Comparison of ENCODE assay signal across 22 cellular contexts in the genomic region with DNA sequence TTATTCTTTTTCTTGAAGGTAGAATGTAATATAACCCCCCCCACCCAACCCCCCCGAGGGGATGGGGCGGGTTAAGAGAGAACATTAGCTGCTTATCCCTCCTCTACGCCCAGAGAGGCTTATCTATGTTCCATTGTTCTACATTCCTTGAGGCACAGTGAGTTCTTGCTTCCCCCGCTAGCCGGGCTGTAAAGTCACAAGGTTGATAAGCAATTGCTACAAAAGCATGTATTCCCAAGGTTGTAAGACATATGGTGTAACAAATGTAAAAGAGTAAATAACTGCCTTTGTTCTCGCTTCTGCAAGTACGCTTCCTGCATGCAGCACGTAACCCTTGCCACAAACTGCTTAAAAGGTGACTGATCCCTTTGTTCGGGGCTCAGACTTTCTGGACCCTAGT. TPM values are rescaled to one million over a fixed set of nuclear protein-coding genes. Genes with fewer than 3 reads are reported as not detected.
DNase-seq lines count a peak whose midpoint lies in the region; ATAC-seq and TF ChIP-seq lines count a peak whose summit lies in the region.
"Had no signal": no experiment of that assay in that cellular context is flagged by ENCODE, and none has a peak within 500 bp of the region (broad histone marks: within the 10 kb centered on the region; RNA-seq: fewer than 3 reads in every experiment).

No MANE protein-coding gene starts in this region.

- H2AK5ac ChIP-seq in mesendoderm (ENCODE audit: low read length): no peak overlapping the region

- 34 to 36% methylated on average over 9 of the region's 9 CpGs for WGBS in heart right ventricle, 2 donors
- WGBS in mesendoderm (ENCODE audit: extremely low coverage, insufficient coverage, low lambda C conversion rate): no CpG with 5 or more reads among the region's 9 CpGs

- H3K4me1 ChIP-seq in heart right ventricle: no peaks in the 10 kb centered on the region
- no peaks in the 10 kb centered on the region for H3K4me1 ChIP-seq in right atrium auricular region
- no peaks in the 10 kb centered on the region for H3K4me1 ChIP-seq in mesendoderm (ENCODE audit: control insufficient read depth, low read depth, low read length)
- H3K4me1 ChIP-seq in CD8-positive, alpha-beta T cell (ENCODE audit: insufficient read depth, low read length): no peaks in the 10 kb centered on the region
- H3K4me1 ChIP-seq: adrenal gland, parathyroid adenoma, upper lobe of right lung had no signal

- H2BK120ac ChIP-seq in mesendoderm (ENCODE audit: low read depth, low read length): no peak overlapping the region

- no peak overlapping the region for H4K8ac ChIP-seq in mesendoderm (ENCODE audit: low read depth, low read length)

- H3K9ac ChIP-seq in mesendoderm (ENCODE audit: low read length): no peak overlapping the region
- H3K9ac ChIP-seq: parathyroid adenoma had no signal

- no peaks in the 10 kb centered on the region for H3K36me3 Mint-ChIP-seq in CD8-positive, alpha-beta T cell
- H3K36me3 Mint-ChIP-seq: CD4-positive, CD25-positive, alpha-beta regulatory T cell had no signal

- H3K4me2 ChIP-seq in mesendoderm (ENCODE audit: low read length): no peak overlapping the region

- peak in 1 of 2 donors; percentile 3 for DNase-seq in heart right ventricle
- no peak for DNase-seq in right atrium auricular region (ENCODE audit: low spot score)
- peak; percentile 94 for DNase-seq in fibroblast of pulmonary artery (ENCODE audit: low read depth)
- DNase-seq in mesendoderm: peak; percentile 84
- DNase-seq in LoVo (ENCODE audit: low spot score): no peak
- no peak for DNase-seq in CD8-positive, alpha-beta T cell
- DNase-seq: ACHN; activated CD4-positive, CD25-positive, alpha-beta regulatory T cell; adrenal gland; CD4-positive, CD25-positive, alpha-beta regulatory T cell; cortex of kidney; kidney glomerular epithelial cell; NCI-H1092; SHP77 treated with DMSO at 0.1 percent for 48 hours; stimulated activated naive CD4-positive, alpha-beta T cell; T-helper 2 cell; upper lobe of right lung had no signal

- POLR2A ChIA-PET in CD8-positive, alpha-beta T cell (lab: Charles Lee): no interaction called here

- no peaks in the 10 kb centered on the region for H3K27me3 ChIP-seq in heart right ventricle
- no peaks in the 10 kb centered on the region for H3K27me3 ChIP-seq in right atrium auricular region
- H3K27me3 ChIP-seq in mesendoderm (ENCODE audit: insufficient read depth, low read length, poor library complexity): no peaks in the 10 kb centered on the region
- no peaks in the 10 kb centered on the region for H3K27me3 ChIP-seq in CD8-positive, alpha-beta T cell (ENCODE audit: insufficient read depth, low read length)
- H3K27me3 ChIP-seq: adrenal gland, upper lobe of right lung had no signal

- no peak overlapping the region for H3K4me3 Mint-ChIP-seq in CD8-positive, alpha-beta T cell
- H3K4me3 Mint-ChIP-seq: CD4-positive, CD25-positive, alpha-beta regulatory T cell had no signal

- no peak overlapping the region for H2BK5ac ChIP-seq in mesendoderm (ENCODE audit: low read length)

- H3K4me3 ChIP-seq in heart right ventricle (no peak overlapping the region), right atrium auricular region (no peak overlapping the region), fibroblast of pulmonary artery (replicated peaks; ENCODE audit: low read depth, low read length) (no peak overlapping the region), mesendoderm (ENCODE audit: low read length) (no peak overlapping the region)
- H3K4me3 ChIP-seq in CD8-positive, alpha-beta T cell (ENCODE audit: low read depth, low read length): no peak overlapping the region
- H3K4me3 ChIP-seq: adrenal gland, upper lobe of right lung had no signal

- TF ChIP-seq CTCF in heart right ventricle (IDR thresholded peaks at IDR 0.05): no peak
- TF ChIP-seq CTCF in right atrium auricular region (IDR thresholded peaks at IDR 0.05): no peak
- TF ChIP-seq CTCF in fibroblast of pulmonary artery (IDR thresholded peaks at IDR 0.05; ENCODE audit: low read length, missing control alignments): no peak
- no peak for TF ChIP-seq CTCF in CD8-positive, alpha-beta T cell (IDR thresholded peaks at IDR 0.05)

- no peaks in the 10 kb centered on the region for H3K9me3 Mint-ChIP-seq in CD8-positive, alpha-beta T cell
- H3K9me3 Mint-ChIP-seq: activated T-helper 2 cell treated with anti-CD3 and anti-CD28 coated beads, Interferon-gamma antibody, Interleukin-2, Interleukin-4, amounts not matched to agents 10 μg/mL and 5 μg/mL and 100 μg/mL, durations not matched to agents 14 hours and 24 hours and 36 hours had no signal

- H3K36me3 ChIP-seq in heart right ventricle: no peaks in the 10 kb centered on the region
- no peaks in the 10 kb centered on the region for H3K36me3 ChIP-seq in right atrium auricular region
- H3K36me3 ChIP-seq in mesendoderm (ENCODE audit: control insufficient read depth, insufficient read depth, low read length): no peaks in the 10 kb centered on the region
- H3K36me3 ChIP-seq in CD8-positive, alpha-beta T cell (ENCODE audit: insufficient read depth, low read length): no peaks in the 10 kb centered on the region
- H3K36me3 ChIP-seq: adrenal gland, upper lobe of right lung had no signal

- H3K56ac ChIP-seq in mesendoderm (ENCODE audit: low read length): no peak overlapping the region

- no peaks in the 10 kb centered on the region for H3K27me3 Mint-ChIP-seq in CD8-positive, alpha-beta T cell (ENCODE audit: low read depth)
- H3K27me3 Mint-ChIP-seq: CD4-positive, CD25-positive, alpha-beta regulatory T cell had no signal

- no peaks in the 10 kb centered on the region for H3K79me2 ChIP-seq in mesendoderm (ENCODE audit: control insufficient read depth, insufficient read depth, low read length)
- H3K79me2 ChIP-seq: parathyroid adenoma had no signal

- ATAC-seq in heart right ventricle (peak in 5 of 8 donors; percentile 42 to 88 (median 59)), HG02678 (IDR thresholded peaks at IDR 0.05; ENCODE audit: unreplicated experiment) (no peak), GM21528 (IDR thresholded peaks at IDR 0.05; ENCODE audit: low FRiP score, unreplicated experiment) (no peak)
- no peak for ATAC-seq in CD8-positive, alpha-beta T cell
- ATAC-seq: upper lobe of right lung had no signal

- no peak overlapping the region for H3K23ac ChIP-seq in mesendoderm (ENCODE audit: low read length)

- CTCF ChIA-PET in CD8-positive, alpha-beta T cell (lab: Charles Lee): no interaction called here

- H3K27ac ChIP-seq in heart right ventricle (no peak overlapping the region), right atrium auricular region (no peak overlapping the region), mesendoderm (ENCODE audit: low read depth, low read length) (no peak overlapping the region)
- H3K27ac ChIP-seq in CD8-positive, alpha-beta T cell (ENCODE audit: low read depth, low read length): no peak overlapping the region
- H3K27ac ChIP-seq: adrenal gland, parathyroid adenoma, upper lobe of right lung had no signal

- H3K9me3 ChIP-seq in heart right ventricle: peaks cover 0 to under 1% (median 0%) of the 10 kb centered on the region in 11 donors
- no peaks in the 10 kb centered on the region for H3K9me3 ChIP-seq in right atrium auricular region
- H3K9me3 ChIP-seq in CD8-positive, alpha-beta T cell (ENCODE audit: low read length): no peaks in the 10 kb centered on the region
- H3K9me3 ChIP-seq: adrenal gland, upper lobe of right lung had no signal

- H3K4ac ChIP-seq in mesendoderm (ENCODE audit: low read depth, low read length): no peak overlapping the region

- no peak overlapping the region for H3K18ac ChIP-seq in mesendoderm (ENCODE audit: low read length)

- no peak overlapping the region for H3K27ac Mint-ChIP-seq in CD8-positive, alpha-beta T cell
- H3K27ac Mint-ChIP-seq: activated T-helper 2 cell treated with anti-CD3 and anti-CD28 coated beads, Interferon-gamma antibody, Interleukin-2, Interleukin-4, amounts not matched to agents 10 μg/mL and 5 μg/mL and 100 μg/mL, durations not matched to agents 14 hours and 24 hours and 36 hours; CD4-positive, CD25-positive, alpha-beta regulatory T cell had no signal

- no peak overlapping the region for H2BK15ac ChIP-seq in mesendoderm (replicated peaks; ENCODE audit: low read depth)

- H3K79me1 ChIP-seq in mesendoderm (ENCODE audit: low read length): no peaks in the 10 kb centered on the region

- H3K4me1 Mint-ChIP-seq in CD8-positive, alpha-beta T cell (ENCODE audit: low read depth): no peaks in the 10 kb centered on the region
- H3K4me1 Mint-ChIP-seq: CD4-positive, CD25-positive, alpha-beta regulatory T cell had no signal

- H4K5ac ChIP-seq in mesendoderm (ENCODE audit: low read length): no peak overlapping the region

- intact Hi-C loops in heart right ventricle (cut with DNase I): no loop called here
- intact Hi-C loops in CD8-positive, alpha-beta T cell (cut with DNase I, micrococcal nuclease): no loop called here

RNA-seq across cellular contexts. Expression of a gene that starts 8.2 kb away (rescaled TPM):
- total RNA-seq in heart right ventricle (not detected), right atrium auricular region (not detected)
- polyA plus RNA-seq in heart right ventricle: not detected
- polyA plus RNA-seq in mesendoderm (2013, experiment 1 of 2): not detected
- polyA plus RNA-seq in mesendoderm (2013, experiment 2 of 2): 0.03 TPM
- total RNA-seq in CD8-positive, alpha-beta T cell: not detected
- total RNA-seq: activated T-helper 2 cell treated with anti-CD3 and anti-CD28 coated beads, Interferon-gamma antibody, Interleukin-2, Interleukin-4, amounts not matched to agents 10 μg/mL and 5 μg/mL and 100 μg/mL, durations not matched to agents 14 hours and 24 hours and 36 hours; adrenal gland; CD4-positive, CD25-positive, alpha-beta regulatory T cell; upper lobe of right lung had no signal
- polyA plus RNA-seq: adrenal gland; CD4-positive, CD25-positive, alpha-beta regulatory T cell; esophagus had no signal

Comparison
In these comparisons a context has a peak if more than half of its experiments do, and no peak if none do; other contexts are left out.
1. ATAC-seq: peak in heart right ventricle (5 of 8); none in HG02678 (single experiment), GM21528 (single experiment) and CD8-positive, alpha-beta T cell (single experiment).
2. DNase-seq: peak in fibroblast of pulmonary artery (single experiment) and mesendoderm (single experiment); none in right atrium auricular region (single experiment), LoVo (single experiment) and CD8-positive, alpha-beta T cell (0 of 7).